3 cellular contexts compared by ENCODE assay signal in the genomic region with DNA sequence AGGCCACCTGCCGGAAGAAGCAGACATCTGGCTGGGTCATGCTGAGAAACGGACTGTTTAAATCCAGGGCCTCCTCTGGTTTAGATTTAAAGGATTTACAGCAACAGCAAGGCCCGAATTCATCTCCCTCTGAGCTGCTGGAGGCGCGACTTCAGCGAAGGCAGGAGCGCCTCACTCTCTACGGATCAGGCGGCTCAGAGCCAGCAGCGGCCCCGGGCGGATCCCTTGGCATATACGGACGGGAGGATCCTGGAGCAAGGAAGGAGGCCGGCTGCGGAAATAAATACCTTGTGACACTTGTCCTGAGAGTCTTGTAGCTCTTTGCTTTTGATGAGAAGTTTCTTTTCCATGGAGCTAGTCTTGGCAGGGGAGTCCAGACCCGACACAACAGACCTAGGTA.
"Had no signal": no experiment of that assay in that cellular context is flagged by ENCODE, and none has a peak within 500 bp of the region (broad histone marks: within the 10 kb centered on the region; RNA-seq: fewer than 3 reads in every experiment).

No MANE protein-coding gene starts in this region.

- DNase-seq: GDM1, GF-D8 had no signal

- ATAC-seq: GM12878 had no signal

- H3K4me3 ChIP-seq: GM12878 had no signal
